32 cellular contexts compared by ENCODE assay signal in the genomic region with DNA sequence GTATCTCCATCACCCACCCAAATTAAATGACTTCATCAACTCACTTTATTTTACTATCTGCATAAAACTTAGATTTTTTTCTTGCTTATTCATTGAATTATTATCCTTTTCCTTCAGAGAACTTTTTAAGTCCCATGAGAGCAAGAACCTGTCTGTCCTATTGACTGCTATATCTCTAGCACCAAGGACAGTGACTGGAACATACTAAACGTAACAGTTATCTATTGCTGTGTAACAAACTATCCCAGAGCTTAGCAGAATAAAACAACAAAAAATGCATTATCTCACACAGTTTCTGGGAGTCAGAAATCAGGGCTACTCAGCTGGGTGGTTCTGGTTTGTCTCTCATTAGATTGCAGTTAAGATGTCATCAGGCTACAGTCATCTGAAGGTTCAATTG.
"Had no signal": no experiment of that assay in that cellular context is flagged by ENCODE, and none has a peak within 500 bp of the region (broad histone marks: within the 10 kb centered on the region; RNA-seq: fewer than 3 reads in every experiment).

No MANE protein-coding gene starts in this region.

- H3K9me3 ChIP-seq: adrenal gland, ascending aorta, breast epithelium had no signal

- H3K36me3 ChIP-seq: adrenal gland, ascending aorta, brain microvascular endothelial cell, breast epithelium, cardiac muscle cell had no signal

- DNase-seq: activated effector memory CD4-positive, alpha-beta T cell treated with anti-CD3 and anti-CD28 coated beads, Interleukin-2, amount 50 U/mL, for 16 hours; activated effector memory CD4-positive, alpha-beta T cell treated with Interleukin-2 at 50 U/mL for 16 hours; activated gamma-delta T cell; activated gamma-delta T cell treated with Interleukin-2 at 50 U/mL for 16 hours; activated naive CD4-positive, alpha-beta T cell; activated naive CD4-positive, alpha-beta T cell treated with anti-CD3 and anti-CD28 coated beads for 36 hours; activated naive CD4-positive, alpha-beta T cell treated with anti-CD3 and anti-CD28 coated beads, Interleukin-2, amount 10 ng/mL, durations not matched to agents 7 days and 5 days; activated naive CD4-positive, alpha-beta T cell treated with anti-CD3 and anti-CD28 coated beads, Interleukin-2, amount 50 U/mL, for 16 hours; activated naive CD4-positive, alpha-beta T cell treated with Interleukin-2 at 50 U/mL for 16 hours; activated naive CD8-positive, alpha-beta T cell treated with anti-CD3 and anti-CD28 coated beads for 36 hours; activated naive CD8-positive, alpha-beta T cell treated with anti-CD3 and anti-CD28 coated beads, Interleukin-2, amount 10 ng/mL, durations not matched to agents 7 days and 5 days; activated naive CD8-positive, alpha-beta T cell treated with anti-CD3 and anti-CD28 coated beads, Interleukin-2, amount 50 U/mL, for 24 hours; activated T-cell treated with anti-CD3 and anti-CD28 coated beads, Interleukin-2, amount 50 U/mL, for 4 hours; activated T-cell treated with anti-CD3 and anti-CD28 coated beads, Interleukin-2, amount 50 U/mL, for 48 hours; activated T-cell treated with anti-CD3 and anti-CD28 coated beads, Interleukin-2, amount 50 U/mL, for 72 hours; adrenal gland; amniotic stem cell; amygdala; anterior cingulate cortex; aorta; body of pancreas; brain microvascular endothelial cell; caudate nucleus; central memory CD4-positive, alpha-beta T cell; cerebellar nuclear complex had no signal

- H3K4me1 ChIP-seq: adrenal gland, ascending aorta, body of pancreas, breast epithelium had no signal

- FAIRE-seq: astrocyte, bronchial epithelial cell had no signal

- H3K27ac ChIP-seq: adrenal gland, ascending aorta, body of pancreas, brain microvascular endothelial cell, breast epithelium, cardiac muscle cell had no signal

- ATAC-seq: activated naive CD4-positive, alpha-beta T cell treated with anti-CD3 and anti-CD28 coated beads, Interleukin-2, amount 50 U/mL, for 72 hours; activated naive CD8-positive, alpha-beta T cell treated with anti-CD3 and anti-CD28 coated beads, Interleukin-2, amount 50 U/mL, for 24 hours; activated T-cell treated with anti-CD3 and anti-CD28 coated beads, Interleukin-2, amount 50 U/mL, for 4 hours; activated T-cell treated with anti-CD3 and anti-CD28 coated beads, Interleukin-2, amount 50 U/mL, for 72 hours; activated T-helper 17 cell treated with anti-CD3 and anti-CD28 coated beads, Interleukin-2, amount 50 U/mL, for 72 hours; body of pancreas had no signal

- H3K4me3 ChIP-seq: adrenal gland, ascending aorta, body of pancreas, breast epithelium, cardiac muscle cell had no signal
